1 cellular context compared by ENCODE assay signal in genomic region chr5:62412549-62413329, GRCh38.
A peak's percentile ranks its signal among the peaks of the same experiment; 100 is the strongest.
TF ChIP-seq lines count a peak whose summit lies in the region.

Gene IPO11, plus strand, starts transcription at chr5:62412763. Its CDS starts 24,517 bp downstream, at chr5:62437280.

TF ChIP-seq in HepG2, 621 proteins besides CTCF, POLR2A, EP300 and RAD21 (continued from another document):
- no peak for TF ChIP-seq KIAA2018 (CRISPR knock-in tag; IDR thresholded peaks at IDR 0.05; ENCODE audit: borderline replicate concordance)
- TF ChIP-seq IRF1 (CRISPR knock-in tag; IDR thresholded peaks at IDR 0.05; ENCODE audit: low read depth): no peak
- no peak for TF ChIP-seq ZBTB33 (CRISPR knock-in tag; IDR thresholded peaks at IDR 0.05)
- TF ChIP-seq YEATS2 (CRISPR knock-in tag; IDR thresholded peaks at IDR 0.05; ENCODE audit: borderline replicate concordance): peak; percentile 89; the same call in 1 of the 2 replicates
- no peak for TF ChIP-seq ZNF569 (CRISPR knock-in tag; IDR thresholded peaks at IDR 0.05; ENCODE audit: borderline replicate concordance)
- peak; percentile 81; the same call in 1 of the 2 replicates for TF ChIP-seq MXD1 (CRISPR knock-in tag; IDR thresholded peaks at IDR 0.05)
- TF ChIP-seq ZSCAN29 (CRISPR knock-in tag; conservative IDR thresholded peaks at IDR 0.05): 0 out of 2 replicates have a peak, but pooled peaks have one; percentile 32
- no peak for TF ChIP-seq SNAPC5 (CRISPR knock-in tag; IDR thresholded peaks at IDR 0.05; ENCODE audit: borderline replicate concordance)
- no peak; the same call in 1 of the 2 replicates for TF ChIP-seq HIVEP1 (CRISPR knock-in tag; IDR thresholded peaks at IDR 0.05)
- no peak for TF ChIP-seq NFIC (IDR thresholded peaks at IDR 0.05; ENCODE audit: low read length)
- peak; percentile 90 for TF ChIP-seq MXD4 (CRISPR knock-in tag; IDR thresholded peaks at IDR 0.05)
- no peak for TF ChIP-seq ATF5 (CRISPR knock-in tag; IDR thresholded peaks at IDR 0.05; ENCODE audit: low read depth)
- TF ChIP-seq JDP2 (CRISPR knock-in tag; IDR thresholded peaks at IDR 0.05; ENCODE audit: borderline replicate concordance): no peak
- TF ChIP-seq DMAP1 (CRISPR knock-in tag; IDR thresholded peaks at IDR 0.05): peak; percentile 91
- TF ChIP-seq PPARG (CRISPR knock-in tag; conservative IDR thresholded peaks at IDR 0.05): no peak
- no peak for TF ChIP-seq SMYD3 (CRISPR knock-in tag; IDR thresholded peaks at IDR 0.05)
- no peak for TF ChIP-seq CENPT (CRISPR knock-in tag; IDR thresholded peaks at IDR 0.05; ENCODE audit: low read depth)
- TF ChIP-seq MBD4 (IDR thresholded peaks at IDR 0.05; ENCODE audit: borderline replicate concordance, low read length): no peak
- peak; percentile 38; the same call in 1 of the 2 replicates for TF ChIP-seq MED1 (CRISPR knock-in tag; IDR thresholded peaks at IDR 0.05)
- TF ChIP-seq ZNF24 (IDR thresholded peaks at IDR 0.05): no peak
